8 cellular contexts compared by ENCODE assay signal in genomic region chr15:70852501-70853269, GRCh38. TPM values are rescaled to one million over a fixed set of nuclear protein-coding genes. Genes with fewer than 3 reads are reported as not detected.
DNase-seq lines count a peak whose midpoint lies in the region; ATAC-seq, FAIRE-seq and TF ChIP-seq lines count a peak whose summit lies in the region.

No MANE protein-coding gene starts in this region.

- no peak for ATAC-seq in HG02610 (IDR thresholded peaks at IDR 0.05; ENCODE audit: unreplicated experiment)

- H3K4me1 ChIP-seq in keratinocyte (ENCODE audit: control insufficient read depth, extremely low read depth, insufficient read depth, low read length) (peaks cover 36% of the 10 kb centered on the region), thymus (ENCODE audit: control insufficient read depth, insufficient read depth, low read length) (peaks cover 3% of the 10 kb centered on the region)

- dilution Hi-C loops in keratinocyte (cut with MboI; ENCODE audit: extremely low pct_ligation_motif_present, low sequenced_read_pairs): no loop called here

- H3K4me1 Mint-ChIP-seq in activated CD4-positive, alpha-beta T cell treated with anti-CD3 and anti-CD28 coated beads, Interleukin-2, amount 10 ng/mL, durations not matched to agents 7 days and 5 days: peaks cover 4% of the 10 kb centered on the region
- H3K4me1 Mint-ChIP-seq in brain: peaks cover 61% of the 10 kb centered on the region

- peak overlapping the region; percentile 82 for H3K27ac ChIP-seq in keratinocyte (ENCODE audit: control insufficient read depth, insufficient read depth, low read length)
- H3K27ac ChIP-seq in thymus (ENCODE audit: low read depth): no peak overlapping the region

- H3K27ac Mint-ChIP-seq in activated CD4-positive, alpha-beta T cell treated with anti-CD3 and anti-CD28 coated beads, Interleukin-2, amount 10 ng/mL, durations not matched to agents 7 days and 5 days: no peak overlapping the region
- H3K27ac Mint-ChIP-seq in brain: peak overlapping the region; percentile 84 to 96 (median 88)

- CTCF ChIA-PET in activated CD4-positive, alpha-beta T cell treated with anti-CD3 and anti-CD28 coated beads, Interleukin-2, amount 10 ng/mL, durations not matched to agents 7 days and 5 days (lab: Charles Lee): interaction anchor here (1.7 kb wide), 1 partner anchor 10 kb away, joined by 5 read pairs; no protein-coding TSS in a partner anchor

- H3K9me1 ChIP-seq in keratinocyte (ENCODE audit: control insufficient read depth, extremely low read depth, insufficient read depth, low read length): no peaks in the 10 kb centered on the region

- H3K9me3 ChIP-seq in keratinocyte (ENCODE audit: control insufficient read depth, low read depth, low read length) (no peaks in the 10 kb centered on the region), thymus (ENCODE audit: control insufficient read depth) (no peaks in the 10 kb centered on the region)

- H3K4me2 ChIP-seq in keratinocyte (ENCODE audit: control insufficient read depth, extremely low read depth, insufficient read depth, low read depth, low read length): peak overlapping the region; percentile 87

- WGBS in thymus: 89% methylated on average over 10 of the region's 10 CpGs

- no peaks in the 10 kb centered on the region for H3K27me3 ChIP-seq in keratinocyte (ENCODE audit: control insufficient read depth, extremely low read depth, insufficient read depth, low read length)
- H3K27me3 ChIP-seq in thymus (ENCODE audit: control insufficient read depth, insufficient read depth): peaks cover 27% of the 10 kb centered on the region

- H3K9me3 Mint-ChIP-seq in activated CD4-positive, alpha-beta T cell treated with anti-CD3 and anti-CD28 coated beads, Interleukin-2, amount 10 ng/mL, durations not matched to agents 7 days and 5 days: no peaks in the 10 kb centered on the region
- H3K9me3 Mint-ChIP-seq in brain: no peaks in the 10 kb centered on the region

- H3K9ac ChIP-seq in keratinocyte (ENCODE audit: control insufficient read depth, extremely low read depth, insufficient read depth, low read length): peak overlapping the region; percentile 92

- H4K20me1 ChIP-seq in keratinocyte (ENCODE audit: control insufficient read depth, extremely low read depth, insufficient read depth, low read length): no peaks in the 10 kb centered on the region

- H3K36me3 ChIP-seq in keratinocyte (ENCODE audit: control insufficient read depth in 2 of 2, extremely low read depth in 1 of 2, insufficient read depth in 2 of 2, low read length in 2 of 2) (peaks cover 6 to 7% of the 10 kb centered on the region in 2 experiments), thymus (ENCODE audit: control insufficient read depth, insufficient read depth) (no peaks in the 10 kb centered on the region)

- POLR2A ChIA-PET in activated CD4-positive, alpha-beta T cell treated with anti-CD3 and anti-CD28 coated beads, Interleukin-2, amount 10 ng/mL, durations not matched to agents 7 days and 5 days (lab: Charles Lee): no interaction called here

- no peaks in the 10 kb centered on the region for H3K36me3 Mint-ChIP-seq in activated CD4-positive, alpha-beta T cell treated with anti-CD3 and anti-CD28 coated beads, Interleukin-2, amount 10 ng/mL, durations not matched to agents 7 days and 5 days (ENCODE audit: low read depth)
- peaks cover 37% of the 10 kb centered on the region for H3K36me3 Mint-ChIP-seq in brain

- peak; percentile 92 for FAIRE-seq in keratinocyte (lab: Jason Lieb, UNC)

- no peak for TF ChIP-seq CTCF in brain (conservative IDR thresholded peaks at IDR 0.05)
- TF ChIP-seq CTCF in keratinocyte (optimal IDR thresholded peaks at IDR 0.05 in 1 of 3, IDR thresholded peaks at IDR 0.05 in 1 of 3, conservative IDR thresholded peaks at IDR 0.05 in 1 of 3; ENCODE audit: extremely low read depth in 1 of 3, insufficient read depth in 2 of 3, low read length in 3 of 3): no peak

- peaks cover 68% of the 10 kb centered on the region for H3K27me3 Mint-ChIP-seq in activated CD4-positive, alpha-beta T cell treated with anti-CD3 and anti-CD28 coated beads, Interleukin-2, amount 10 ng/mL, durations not matched to agents 7 days and 5 days
- H3K27me3 Mint-ChIP-seq in brain: peaks cover 19% of the 10 kb centered on the region

- H3K4me3 ChIP-seq in keratinocyte (ENCODE audit: control insufficient read depth in 2 of 3, extremely low read depth in 1 of 3, insufficient read depth in 2 of 3, low read depth in 1 of 3, low read length in 3 of 3) (peak overlapping the region; percentile 60 to 94 (median 80)), thymus (ENCODE audit: low read length) (peak overlapping the region; percentile 65)

- DNase-seq in activated CD4-positive, alpha-beta T cell treated with anti-CD3 and anti-CD28 coated beads, Interleukin-2, amount 10 ng/mL, durations not matched to agents 7 days and 5 days: no peak
- DNase-seq in activated CD4-positive, alpha-beta T cell treated with anti-CD3 and anti-CD28 coated beads for 4 hours: no peak
- DNase-seq in keratinocyte (ENCODE audit: low read depth, low spot score) (no peak), NCI-H2171 treated with DMSO at 0.1 percent for 48 hours (lab: John Stamatoyannopoulos, UW) (no peak), T-helper 9 cell (no peak)

- H3K79me2 ChIP-seq in keratinocyte (ENCODE audit: control insufficient read depth, insufficient read depth, low read length): peaks cover 5% of the 10 kb centered on the region

- H3K4me3 Mint-ChIP-seq in activated CD4-positive, alpha-beta T cell treated with anti-CD3 and anti-CD28 coated beads, Interleukin-2, amount 10 ng/mL, durations not matched to agents 7 days and 5 days: peak overlapping the region; percentile 4
- peak overlapping the region; percentile 88 to 95 (median 92) for H3K4me3 Mint-ChIP-seq in brain

- H2AFZ ChIP-seq in keratinocyte (ENCODE audit: control insufficient read depth, low read length): no peak overlapping the region

RNA-seq across cellular contexts. Expression of gene LARP6, which starts 1.3 kb away (rescaled TPM):
- total RNA-seq in activated CD4-positive, alpha-beta T cell treated with anti-CD3 and anti-CD28 coated beads, Interleukin-2, amount 10 ng/mL, durations not matched to agents 7 days and 5 days: not detected
- polyA plus RNA-seq in brain (ENCODE audit: insufficient read depth, low read depth, low replicate concordance) (52.1 TPM), keratinocyte (36.5 to 72.9 TPM (median 66.1 TPM) in 3 replicates), thymus (12.4 TPM)
- polyA plus RNA-seq in keratinocyte (2011; ENCODE audit: low read depth): 17.7 TPM
- 49.2 and 50.8 TPM in 2 replicates for polyA plus RNA-seq in keratinocyte (2011; cell fraction: cytosol; rRNA removed)
- 25.6 and 28.6 TPM in 2 replicates for polyA plus RNA-seq in keratinocyte (2011; cell fraction: nucleus; rRNA removed)
- polyA plus RNA-seq in keratinocyte (2012; ENCODE audit: low replicate concordance): 19.8 and 46.5 TPM in 2 replicates
- 13.6 to 32.4 TPM (median 25.3 TPM) in 3 replicates for polyA minus RNA-seq in keratinocyte
- 23.6 TPM for polyA minus RNA-seq in keratinocyte (2011; cell fraction: cytosol; rRNA and poly(A)+ RNA removed)
- 7.1 TPM in 2 replicates for polyA minus RNA-seq in keratinocyte (2011; cell fraction: nucleus; rRNA and poly(A)+ RNA removed)

RNA-seq across cellular contexts. Expression of gene THAP10, which starts 39.5 kb away (rescaled TPM):
- total RNA-seq in activated CD4-positive, alpha-beta T cell treated with anti-CD3 and anti-CD28 coated beads, Interleukin-2, amount 10 ng/mL, durations not matched to agents 7 days and 5 days: not detected
- polyA plus RNA-seq in brain (ENCODE audit: insufficient read depth, low read depth, low replicate concordance): 5.5 TPM
- polyA plus RNA-seq in keratinocyte: 1.8 to 3.1 TPM (median 2.5 TPM) in 3 replicates
- polyA plus RNA-seq in keratinocyte (2011; ENCODE audit: low read depth): 2.4 TPM
- 1.8 and 3.0 TPM in 2 replicates for polyA plus RNA-seq in keratinocyte (2011; cell fraction: cytosol; rRNA removed)
- polyA plus RNA-seq in keratinocyte (2011; cell fraction: nucleus; rRNA removed): 1.5 and 1.7 TPM in 2 replicates
- 1.1 and 1.5 TPM in 2 replicates for polyA plus RNA-seq in keratinocyte (2012; ENCODE audit: low replicate concordance)
- polyA minus RNA-seq in keratinocyte: 0.16 to 1.2 TPM (median 0.69 TPM) in 3 replicates
- polyA minus RNA-seq in keratinocyte (2011; cell fraction: cytosol; rRNA and poly(A)+ RNA removed): 3.5 TPM
- polyA minus RNA-seq in keratinocyte (2011; cell fraction: nucleus; rRNA and poly(A)+ RNA removed): 0.84 and 0.85 TPM in 2 replicates
- polyA plus RNA-seq in thymus: 1.6 TPM

RNA-seq across cellular contexts. Expression of gene LRRC49, which starts 39.9 kb away (rescaled TPM):
- not detected for total RNA-seq in activated CD4-positive, alpha-beta T cell treated with anti-CD3 and anti-CD28 coated beads, Interleukin-2, amount 10 ng/mL, durations not matched to agents 7 days and 5 days
- polyA plus RNA-seq in brain (ENCODE audit: insufficient read depth, low read depth, low replicate concordance) (13.8 TPM), keratinocyte (7.1 to 9.9 TPM (median 7.9 TPM) in 3 replicates), thymus (5.7 TPM)
- 3.8 TPM for polyA plus RNA-seq in keratinocyte (2011; ENCODE audit: low read depth)
- polyA plus RNA-seq in keratinocyte (2011; cell fraction: cytosol; rRNA removed): 6.1 and 10.4 TPM in 2 replicates
- polyA plus RNA-seq in keratinocyte (2011; cell fraction: nucleus; rRNA removed): 8.5 and 10.8 TPM in 2 replicates
- polyA plus RNA-seq in keratinocyte (2012; ENCODE audit: low replicate concordance): 5.2 and 9.2 TPM in 2 replicates
- polyA minus RNA-seq in keratinocyte: 4.5 to 11.1 TPM (median 8.0 TPM) in 3 replicates
- polyA minus RNA-seq in keratinocyte (2011; cell fraction: cytosol; rRNA and poly(A)+ RNA removed): 5.0 TPM
- polyA minus RNA-seq in keratinocyte (2011; cell fraction: nucleus; rRNA and poly(A)+ RNA removed): 7.0 and 18.8 TPM in 2 replicates
